Comparison of ENCODE assay signal across 10 cellular contexts in the genomic region with DNA sequence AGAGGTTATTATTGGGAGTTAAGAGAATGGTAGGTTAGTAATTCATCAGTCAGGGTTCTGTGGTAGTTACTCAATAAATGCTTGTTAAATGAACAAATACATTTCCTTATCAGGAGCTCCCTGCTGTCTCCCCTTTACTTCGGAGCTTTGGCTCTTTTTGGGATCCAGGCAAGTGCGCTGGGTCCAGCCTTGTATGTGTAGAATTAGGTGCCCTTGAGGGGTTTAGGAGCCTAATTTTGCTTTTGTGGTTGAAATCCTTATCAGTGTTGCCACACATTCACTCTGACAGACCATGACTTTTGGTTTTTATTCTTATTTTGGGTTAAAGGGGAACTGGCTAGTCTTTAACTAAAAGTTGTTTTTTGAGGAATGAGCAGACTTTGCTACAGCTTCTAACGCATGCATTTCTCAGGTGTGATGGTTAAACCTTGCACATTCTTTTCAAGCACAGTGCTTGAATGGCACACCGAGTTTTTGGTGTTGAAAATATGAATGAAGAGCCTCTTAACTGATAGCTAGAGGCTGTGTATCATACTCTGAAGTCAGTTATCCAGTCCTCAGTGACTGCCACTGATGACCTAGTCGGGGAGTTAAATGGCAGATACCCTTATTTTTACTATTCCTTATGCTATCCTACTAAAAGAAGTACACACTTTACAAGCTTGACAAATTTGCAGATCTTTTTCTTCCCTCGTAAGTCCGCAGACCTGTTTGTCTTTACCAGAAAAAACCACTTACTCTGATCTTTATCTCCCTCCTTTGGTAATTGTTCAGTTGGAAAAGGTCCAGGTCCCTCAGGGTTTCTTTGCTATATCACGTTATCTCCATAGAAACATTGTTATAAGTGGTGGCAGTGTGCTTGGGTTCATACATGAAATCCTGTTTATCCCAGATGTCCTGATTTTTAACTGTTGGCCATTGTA. TPM values are rescaled to one million over a fixed set of nuclear protein-coding genes. Genes with fewer than 3 reads are reported as not detected.
DNase-seq lines count a peak whose midpoint lies in the region; ATAC-seq and TF ChIP-seq lines count a peak whose summit lies in the region.
"Had no signal": no experiment of that assay in that cellular context is flagged by ENCODE, and none has a peak within 500 bp of the region (broad histone marks: within the 10 kb centered on the region; RNA-seq: fewer than 3 reads in every experiment).

No MANE protein-coding gene starts in this region.

- WGBS in SK-N-SH (ENCODE audit: low lambda C conversion rate): 36% methylated on average over 8 of the region's 8 CpGs

- no peaks in the 10 kb centered on the region for H3K27me3 ChIP-seq in SK-N-SH (ENCODE audit: insufficient read depth)
- H3K27me3 ChIP-seq in lower lobe of right lung (ENCODE audit: low read depth): no peaks in the 10 kb centered on the region

- no peaks in the 10 kb centered on the region for H3K9me2 ChIP-seq in SK-N-SH

- ATAC-seq in lower lobe of right lung: peak; percentile 23 to 72
- ATAC-seq in HG03520 (IDR thresholded peaks at IDR 0.05; ENCODE audit: unreplicated experiment): no peak
- ATAC-seq: HCT116 had no signal

- H3K9me3 ChIP-seq in SK-N-SH (no peaks in the 10 kb centered on the region), lower lobe of right lung (no peaks in the 10 kb centered on the region)

- peak; percentile 86 for DNase-seq in DMS79 treated with DMSO at 0.1 percent for 48 hours (lab: John Stamatoyannopoulos, UW)
- peak; percentile 79 for DNase-seq in NCI-H1417 treated with DMSO at 0.1 percent for 48 hours (lab: John Stamatoyannopoulos, UW)
- peak; percentile 76 for DNase-seq in SK-N-SH
- DNase-seq in lower lobe of right lung: no peak
- DNase-seq in GM19238 (ENCODE audit: insufficient read length, low spot score): no peak
- no peak for DNase-seq in KG1 (lab: John Stamatoyannopoulos, UW)
- no peak for DNase-seq in NCI-H510A treated with DMSO at 0.1 percent for 48 hours (lab: John Stamatoyannopoulos, UW)
- DNase-seq: activated CD8-positive, alpha-beta memory T cell treated with anti-CD3 and anti-CD28 coated beads, Interleukin-2, amount 50 U/mL, for 48 hours had no signal

- H3K4me3 ChIP-seq in SK-N-SH (ENCODE audit: low read depth in 2 of 2, low read length in 1 of 2) (no peak overlapping the region; a peak in 1 of 4 replicates), lower lobe of right lung (no peak overlapping the region)

- TF ChIP-seq CTCF in SK-N-SH (IDR thresholded peaks at IDR 0.05) (no peak), lower lobe of right lung (IDR thresholded peaks at IDR 0.05) (no peak)

- no peaks in the 10 kb centered on the region for H4K20me1 ChIP-seq in SK-N-SH (ENCODE audit: insufficient read depth)

- peak overlapping the region; percentile 32 to 98; a peak in 3 of 4 replicates for H3K27ac ChIP-seq in SK-N-SH (ENCODE audit: low read depth in 2 of 2, low read length in 1 of 2)
- no peak overlapping the region for H3K27ac ChIP-seq in lower lobe of right lung

- no peak overlapping the region for H3K9ac ChIP-seq in SK-N-SH

- intact Hi-C loops in lower lobe of right lung (cut with DNase I): no loop called here

- peaks cover 13% of the 10 kb centered on the region for H3F3A ChIP-seq in SK-N-SH (replicated peaks; ENCODE audit: insufficient read depth)

- H3K79me2 ChIP-seq in SK-N-SH (ENCODE audit: insufficient read depth): peaks cover 14% of the 10 kb centered on the region

- CTCF ChIA-PET in SK-N-SH (lab: Yijun Ruan, JAX): interaction anchor here (0.7 to 2.9 kb wide), 10 partner anchors 8 to 124 kb away, joined by 3 to 24 read pairs (median 4); no protein-coding TSS in a partner anchor

- TF ChIP-seq EP300 in SK-N-SH (IDR thresholded peaks at IDR 0.05; ENCODE audit: borderline replicate concordance in 1 of 2, low read depth in 1 of 2, low read length in 1 of 2): peak in 1 of 2 experiments; percentile 94; a peak in 2 of 4 replicates

- H3K36me3 ChIP-seq in SK-N-SH (replicated peaks in 1 of 2; ENCODE audit: control insufficient read depth in 1 of 2, insufficient read depth in 2 of 2, low read length in 1 of 2): peaks cover 44 to 80% of the 10 kb centered on the region in 2 experiments
- peaks cover 68% of the 10 kb centered on the region for H3K36me3 ChIP-seq in lower lobe of right lung

- no peak overlapping the region for H2AFZ ChIP-seq in SK-N-SH (ENCODE audit: low read depth)

- H3K4me1 ChIP-seq in SK-N-SH (ENCODE audit: control insufficient read depth in 1 of 2, insufficient read depth in 2 of 2, low read depth in 1 of 2, low read length in 1 of 2): peaks cover 0 to 19% of the 10 kb centered on the region in 2 experiments; a peak in 2 of 4 replicates
- peaks cover 10% of the 10 kb centered on the region for H3K4me1 ChIP-seq in lower lobe of right lung

- TF ChIP-seq RAD21 in SK-N-SH (IDR thresholded peaks at IDR 0.05; ENCODE audit: low read length): no peak

- POLR2A ChIA-PET in SK-N-SH (lab: Yijun Ruan, JAX): interaction anchor here (0.9 to 2.9 kb wide), 2 partner anchors 14 to 58 kb away, joined by 3 to 12 read pairs; partner anchors contain the start of gene TOP1

- no peak overlapping the region; the same call in 1 of the 2 replicates for H3K4me2 ChIP-seq in SK-N-SH

TF ChIP-seq in SK-N-SH, 30 proteins besides CTCF, POLR2A, EP300 and RAD21 (continues in another document):
- TF ChIP-seq NFIC (IDR thresholded peaks at IDR 0.05; ENCODE audit: borderline replicate concordance) (peak; percentile 78), FOSL2 (IDR thresholded peaks at IDR 0.05; ENCODE audit: borderline replicate concordance, low read depth) (no peak), JUND (IDR thresholded peaks at IDR 0.05) (no peak), RXRA (IDR thresholded peaks at IDR 0.05; ENCODE audit: borderline replicate concordance, low read depth) (no peak), CHD2 (IDR thresholded peaks at IDR 0.05; ENCODE audit: low read length, partially characterized antibody) (peak; percentile 82), GATA2 (CRISPR knock-in tag; IDR thresholded peaks at IDR 0.05) (peak; percentile 97), USF1 (IDR thresholded peaks at IDR 0.05; ENCODE audit: borderline replicate concordance, low read depth) (no peak), SIN3A (IDR thresholded peaks at IDR 0.05; ENCODE audit: borderline replicate concordance, low read depth, low read length) (no peak), POLR2AphosphoS5 (IDR thresholded peaks at IDR 0.05; ENCODE audit: low read depth, low read length) (no peak), RFX5 (IDR thresholded peaks at IDR 0.05; ENCODE audit: low read length) (peak; percentile 26; the same call in 1 of the 2 replicates), MXI1 (IDR thresholded peaks at IDR 0.05; ENCODE audit: low read depth, low read length) (no peak; the same call in 1 of the 2 replicates), FOXM1 (IDR thresholded peaks at IDR 0.05; ENCODE audit: low read depth) (no peak), USF2 (IDR thresholded peaks at IDR 0.05; ENCODE audit: borderline replicate concordance, low read depth, low read length) (no peak), IRF3 (IDR thresholded peaks at IDR 0.05; ENCODE audit: low read depth, low read length) (no peak), YY1 (IDR thresholded peaks at IDR 0.05; ENCODE audit: low read depth) (no peak), TAF1 (IDR thresholded peaks at IDR 0.05; ENCODE audit: borderline replicate concordance, low read depth, low read length) (no peak), TEAD4 (IDR thresholded peaks at IDR 0.05; ENCODE audit: borderline replicate concordance, insufficient read depth) (peak; percentile 50; the same call in 1 of the 2 replicates), FOXJ3 (CRISPR knock-in tag; IDR thresholded peaks at IDR 0.05) (peak; percentile 88), MEF2A (IDR thresholded peaks at IDR 0.05; ENCODE audit: borderline replicate concordance, low read depth) (no peak), PBX3 (IDR thresholded peaks at IDR 0.05) (no peak)

RNA-seq across cellular contexts. Expression of gene PLCG1, which starts 50.7 kb away (rescaled TPM):
- polyA plus RNA-seq in SK-N-SH (2012; rRNA removed): 81.4 and 81.9 TPM in 2 replicates
- polyA plus RNA-seq in SK-N-SH (2012; cell fraction: cytosol; rRNA removed): 25.9 and 40.7 TPM in 2 replicates
- polyA plus RNA-seq in SK-N-SH (2012; cell fraction: nucleus; rRNA removed): 413 and 515 TPM in 2 replicates
- total RNA-seq in lower lobe of right lung: 94.0 TPM

RNA-seq across cellular contexts. Expression of gene TOP1, which starts 58.0 kb away (rescaled TPM):
- 8.9 and 11.9 TPM in 2 replicates for polyA plus RNA-seq in SK-N-SH (2012; rRNA removed)
- 16.8 and 20.3 TPM in 2 replicates for polyA plus RNA-seq in SK-N-SH (2012; cell fraction: cytosol; rRNA removed)
- polyA plus RNA-seq in SK-N-SH (2012; cell fraction: nucleus; rRNA removed): 9.4 and 16.9 TPM in 2 replicates
- total RNA-seq in lower lobe of right lung: 52.0 TPM

Comparison
In these comparisons a context has a peak if more than half of its experiments do, and no peak if none do; other contexts are left out.
1. DNase-seq: peak in DMS79 treated with DMSO at 0.1 percent for 48 hours (single experiment), NCI-H1417 treated with DMSO at 0.1 percent for 48 hours (single experiment) and SK-N-SH (single experiment); none in lower lobe of right lung (single experiment), GM19238 (single experiment), KG1 (single experiment) and NCI-H510A treated with DMSO at 0.1 percent for 48 hours (single experiment).